2 cellular contexts compared by ENCODE assay signal in the genomic region with DNA sequence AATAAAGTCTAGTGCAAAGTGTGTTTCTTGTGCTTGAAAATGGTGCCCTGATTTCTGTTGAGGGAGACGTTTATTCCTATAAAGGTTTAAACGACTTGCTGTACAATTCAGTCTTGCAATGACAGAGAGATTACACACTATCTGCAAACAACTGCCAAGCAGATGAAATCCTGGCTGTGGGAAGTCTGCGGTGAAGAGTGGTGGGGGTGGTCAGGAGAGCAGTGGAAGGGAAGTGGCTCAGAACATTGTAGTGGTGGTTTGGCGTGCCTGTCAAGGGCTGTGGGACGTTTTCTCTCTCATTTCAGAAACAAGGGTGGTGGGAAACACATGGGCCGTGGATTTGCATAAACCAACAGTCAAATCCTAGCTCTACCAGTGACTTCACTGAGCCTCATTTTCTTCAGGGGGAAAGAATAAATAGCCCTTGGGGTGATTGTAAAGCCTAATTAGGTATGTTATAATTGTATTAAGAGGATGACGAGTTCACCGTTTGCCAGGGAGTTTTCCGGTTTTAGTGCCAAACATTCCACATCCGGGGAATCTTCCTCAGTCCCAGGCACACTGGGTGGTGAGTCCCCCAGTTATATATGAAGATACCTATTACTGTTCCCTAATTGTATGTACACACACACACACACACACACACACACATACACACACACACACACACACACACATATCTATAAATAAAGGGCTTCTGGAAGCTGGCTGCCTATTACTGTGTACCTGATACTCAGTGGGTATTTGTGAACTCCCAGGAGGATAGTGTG.
A peak's percentile ranks its signal among the peaks of the same experiment; 100 is the strongest.
TF ChIP-seq lines count a peak whose summit lies in the region.

No MANE protein-coding gene starts in this region.

TF ChIP-seq in HEK293, 187 proteins besides CTCF, POLR2A, EP300 and RAD21 (continued from another document and continues in another):
- TF ChIP-seq, protein P1, sequence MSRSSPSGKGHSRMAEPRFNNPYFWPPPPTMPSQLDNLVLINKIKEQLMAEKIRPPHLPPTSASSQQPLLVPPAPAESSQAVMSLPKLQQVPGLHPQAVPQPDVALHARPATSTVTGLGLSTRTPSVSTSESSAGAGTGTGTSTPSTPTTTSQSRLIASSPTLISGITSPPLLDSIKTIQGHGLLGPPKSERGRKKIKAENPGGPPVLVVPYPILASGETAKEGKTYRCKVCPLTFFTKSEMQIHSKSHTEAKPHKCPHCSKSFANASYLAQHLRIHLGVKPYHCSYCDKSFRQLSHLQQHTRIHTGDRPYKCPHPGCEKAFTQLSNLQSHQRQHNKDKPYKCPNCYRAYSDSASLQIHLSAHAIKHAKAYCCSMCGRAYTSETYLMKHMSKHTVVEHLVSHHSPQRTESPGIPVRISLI (tag by site-specific recombination; IDR thresholded peaks at IDR 0.05) = no peak
- TF ChIP-seq ZBTB8A (tag by site-specific recombination; IDR thresholded peaks at IDR 0.05) (0 out of 2 replicates have a peak, but pooled peaks have one; percentile 21), ZNF561 (tag by site-specific recombination; IDR thresholded peaks at IDR 0.05; ENCODE audit: borderline replicate concordance) (0 out of 2 replicates have a peak, but pooled peaks have one; percentile 31), ZNF24 (tag by site-specific recombination; IDR thresholded peaks at IDR 0.05) (0 out of 2 replicates have a peak, but pooled peaks have one; percentile 15), ZNF341 (tag by site-specific recombination; IDR thresholded peaks at IDR 0.05; ENCODE audit: low read depth) (peak; percentile 51; the same call in 1 of the 2 replicates), EGR2 (tag by site-specific recombination; IDR thresholded peaks at IDR 0.05; ENCODE audit: low read depth) (0 out of 2 replicates have a peak, but pooled peaks have one; percentile 27), FEZF1 (tag by site-specific recombination; IDR thresholded peaks at IDR 0.05) (peak; percentile 33), ZNF623 (tag by site-specific recombination; IDR thresholded peaks at IDR 0.05) (no peak), IKZF3 (tag by site-specific recombination; IDR thresholded peaks at IDR 0.05) (peak; percentile 61; the same call in 1 of the 2 replicates), ZNF366 (tag by site-specific recombination; conservative IDR thresholded peaks at IDR 0.05) (peak; percentile 58; the same call in 1 of the 2 replicates), KLF10 (tag by site-specific recombination; IDR thresholded peaks at IDR 0.05) (0 out of 2 replicates have a peak, but pooled peaks have one; percentile 24), SP2 (tag by site-specific recombination; IDR thresholded peaks at IDR 0.05) (peak; percentile 58), ZNF658 (tag by site-specific recombination; IDR thresholded peaks at IDR 0.05) (no peak), RBAK (tag by site-specific recombination; IDR thresholded peaks at IDR 0.05) (no peak), OVOL3 (tag by site-specific recombination; IDR thresholded peaks at IDR 0.05) (0 out of 2 replicates have a peak, but pooled peaks have one; percentile 16), ZNF600 (tag by site-specific recombination; IDR thresholded peaks at IDR 0.05) (peak; percentile 86; the same call in 1 of the 2 replicates)
- TF ChIP-seq, protein P2, sequence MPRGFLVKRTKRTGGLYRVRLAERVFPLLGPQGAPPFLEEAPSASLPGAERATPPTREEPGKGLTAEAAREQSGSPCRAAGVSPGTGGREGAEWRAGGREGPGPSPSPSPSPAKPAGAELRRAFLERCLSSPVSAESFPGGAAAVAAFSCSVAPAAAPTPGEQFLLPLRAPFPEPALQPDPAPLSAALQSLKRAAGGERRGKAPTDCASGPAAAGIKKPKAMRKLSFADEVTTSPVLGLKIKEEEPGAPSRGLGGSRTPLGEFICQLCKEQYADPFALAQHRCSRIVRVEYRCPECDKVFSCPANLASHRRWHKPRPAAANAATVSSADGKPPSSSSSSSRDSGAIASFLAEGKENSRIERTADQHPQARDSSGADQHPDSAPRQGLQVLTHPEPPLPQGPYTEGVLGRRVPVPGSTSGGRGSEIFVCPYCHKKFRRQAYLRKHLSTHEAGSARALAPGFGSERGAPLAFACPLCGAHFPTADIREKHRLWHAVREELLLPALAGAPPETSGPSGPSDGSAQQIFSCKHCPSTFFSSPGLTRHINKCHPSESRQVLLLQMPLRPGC (tag by site-specific recombination; IDR thresholded peaks at IDR 0.05) = peak; percentile 47; the same call in 1 of the 2 replicates
- TF ChIP-seq, protein P3, sequence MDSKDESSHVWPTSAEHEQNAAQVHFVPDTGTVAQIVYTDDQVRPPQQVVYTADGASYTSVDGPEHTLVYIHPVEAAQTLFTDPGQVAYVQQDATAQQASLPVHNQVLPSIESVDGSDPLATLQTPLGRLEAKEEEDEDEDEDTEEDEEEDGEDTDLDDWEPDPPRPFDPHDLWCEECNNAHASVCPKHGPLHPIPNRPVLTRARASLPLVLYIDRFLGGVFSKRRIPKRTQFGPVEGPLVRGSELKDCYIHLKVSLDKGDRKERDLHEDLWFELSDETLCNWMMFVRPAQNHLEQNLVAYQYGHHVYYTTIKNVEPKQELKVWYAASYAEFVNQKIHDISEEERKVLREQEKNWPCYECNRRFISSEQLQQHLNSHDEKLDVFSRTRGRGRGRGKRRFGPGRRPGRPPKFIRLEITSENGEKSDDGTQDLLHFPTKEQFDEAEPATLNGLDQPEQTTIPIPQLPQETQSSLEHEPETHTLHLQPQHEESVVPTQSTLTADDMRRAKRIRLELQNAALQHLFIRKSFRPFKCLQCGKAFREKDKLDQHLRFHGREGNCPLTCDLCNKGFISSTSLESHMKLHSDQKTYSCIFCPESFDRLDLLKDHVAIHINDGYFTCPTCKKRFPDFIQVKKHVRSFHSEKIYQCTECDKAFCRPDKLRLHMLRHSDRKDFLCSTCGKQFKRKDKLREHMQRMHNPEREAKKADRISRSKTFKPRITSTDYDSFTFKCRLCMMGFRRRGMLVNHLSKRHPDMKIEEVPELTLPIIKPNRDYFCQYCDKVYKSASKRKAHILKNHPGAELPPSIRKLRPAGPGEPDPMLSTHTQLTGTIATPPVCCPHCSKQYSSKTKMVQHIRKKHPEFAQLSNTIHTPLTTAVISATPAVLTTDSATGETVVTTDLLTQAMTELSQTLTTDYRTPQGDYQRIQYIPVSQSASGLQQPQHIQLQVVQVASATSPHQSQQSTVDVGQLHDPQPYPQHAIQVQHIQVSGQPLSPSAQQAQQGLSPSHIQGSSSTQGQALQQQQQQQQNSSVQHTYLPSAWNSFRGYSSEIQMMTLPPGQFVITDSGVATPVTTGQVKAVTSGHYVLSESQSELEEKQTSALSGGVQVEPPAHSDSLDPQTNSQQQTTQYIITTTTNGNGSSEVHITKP (tag by site-specific recombination; IDR thresholded peaks at IDR 0.05) = peak; percentile 46; the same call in 1 of the 2 replicates
- TF ChIP-seq, protein P4, sequence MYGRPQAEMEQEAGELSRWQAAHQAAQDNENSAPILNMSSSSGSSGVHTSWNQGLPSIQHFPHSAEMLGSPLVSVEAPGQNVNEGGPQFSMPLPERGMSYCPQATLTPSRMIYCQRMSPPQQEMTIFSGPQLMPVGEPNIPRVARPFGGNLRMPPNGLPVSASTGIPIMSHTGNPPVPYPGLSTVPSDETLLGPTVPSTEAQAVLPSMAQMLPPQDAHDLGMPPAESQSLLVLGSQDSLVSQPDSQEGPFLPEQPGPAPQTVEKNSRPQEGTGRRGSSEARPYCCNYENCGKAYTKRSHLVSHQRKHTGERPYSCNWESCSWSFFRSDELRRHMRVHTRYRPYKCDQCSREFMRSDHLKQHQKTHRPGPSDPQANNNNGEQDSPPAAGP (tag by site-specific recombination; IDR thresholded peaks at IDR 0.05) = peak; percentile 53; the same call in 1 of the 2 replicates

TF ChIP-seq in neural cell, 6 proteins besides CTCF, POLR2A, EP300 and RAD21 (continued from another document):
- TF ChIP-seq, protein P5, sequence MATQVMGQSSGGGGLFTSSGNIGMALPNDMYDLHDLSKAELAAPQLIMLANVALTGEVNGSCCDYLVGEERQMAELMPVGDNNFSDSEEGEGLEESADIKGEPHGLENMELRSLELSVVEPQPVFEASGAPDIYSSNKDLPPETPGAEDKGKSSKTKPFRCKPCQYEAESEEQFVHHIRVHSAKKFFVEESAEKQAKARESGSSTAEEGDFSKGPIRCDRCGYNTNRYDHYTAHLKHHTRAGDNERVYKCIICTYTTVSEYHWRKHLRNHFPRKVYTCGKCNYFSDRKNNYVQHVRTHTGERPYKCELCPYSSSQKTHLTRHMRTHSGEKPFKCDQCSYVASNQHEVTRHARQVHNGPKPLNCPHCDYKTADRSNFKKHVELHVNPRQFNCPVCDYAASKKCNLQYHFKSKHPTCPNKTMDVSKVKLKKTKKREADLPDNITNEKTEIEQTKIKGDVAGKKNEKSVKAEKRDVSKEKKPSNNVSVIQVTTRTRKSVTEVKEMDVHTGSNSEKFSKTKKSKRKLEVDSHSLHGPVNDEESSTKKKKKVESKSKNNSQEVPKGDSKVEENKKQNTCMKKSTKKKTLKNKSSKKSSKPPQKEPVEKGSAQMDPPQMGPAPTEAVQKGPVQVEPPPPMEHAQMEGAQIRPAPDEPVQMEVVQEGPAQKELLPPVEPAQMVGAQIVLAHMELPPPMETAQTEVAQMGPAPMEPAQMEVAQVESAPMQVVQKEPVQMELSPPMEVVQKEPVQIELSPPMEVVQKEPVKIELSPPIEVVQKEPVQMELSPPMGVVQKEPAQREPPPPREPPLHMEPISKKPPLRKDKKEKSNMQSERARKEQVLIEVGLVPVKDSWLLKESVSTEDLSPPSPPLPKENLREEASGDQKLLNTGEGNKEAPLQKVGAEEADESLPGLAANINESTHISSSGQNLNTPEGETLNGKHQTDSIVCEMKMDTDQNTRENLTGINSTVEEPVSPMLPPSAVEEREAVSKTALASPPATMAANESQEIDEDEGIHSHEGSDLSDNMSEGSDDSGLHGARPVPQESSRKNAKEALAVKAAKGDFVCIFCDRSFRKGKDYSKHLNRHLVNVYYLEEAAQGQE (IDR thresholded peaks at IDR 0.05; ENCODE audit: borderline replicate concordance) = no peak
